Comparison of ENCODE assay signal across 21 cellular contexts in the genomic region with DNA sequence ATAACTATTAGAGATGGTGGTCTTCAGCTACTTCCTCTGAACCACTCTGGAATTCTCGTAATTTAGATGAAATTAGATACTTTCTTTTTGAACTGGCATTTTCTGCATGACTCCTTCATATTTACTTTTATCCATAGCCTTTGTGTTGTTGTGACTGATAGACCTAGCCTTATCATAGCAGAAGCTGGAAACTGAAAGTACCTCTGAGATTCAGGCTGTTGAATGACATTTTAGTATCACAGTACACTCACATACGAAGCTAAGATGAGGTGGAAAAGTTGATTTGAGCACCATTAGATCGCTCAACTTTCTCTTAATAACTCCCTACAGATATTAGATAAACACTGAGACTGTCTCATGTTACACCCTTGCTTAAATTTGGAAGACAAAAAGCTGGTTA.
DNase-seq lines count a peak whose midpoint lies in the region; ATAC-seq, FAIRE-seq and TF ChIP-seq lines count a peak whose summit lies in the region.
"Had no signal": no experiment of that assay in that cellular context is flagged by ENCODE, and none has a peak within 500 bp of the region (broad histone marks: within the 10 kb centered on the region; RNA-seq: fewer than 3 reads in every experiment).

No MANE protein-coding gene starts in this region.

- peaks cover 37% of the 10 kb centered on the region for H3K9me3 Mint-ChIP-seq in nephron progenitor cell

- no peaks in the 10 kb centered on the region for H3F3A ChIP-seq in GM23248 (ENCODE audit: insufficient read depth)

- ATAC-seq in GM18502 (IDR thresholded peaks at IDR 0.05; ENCODE audit: poor library complexity, unreplicated experiment) (peak; percentile 53), GM19395 (IDR thresholded peaks at IDR 0.05; ENCODE audit: unreplicated experiment) (peak; percentile 76), HG02798 (IDR thresholded peaks at IDR 0.05; ENCODE audit: poor library complexity, unreplicated experiment) (peak; percentile 73), GM21723 (IDR thresholded peaks at IDR 0.05; ENCODE audit: unreplicated experiment) (no peak)
- ATAC-seq: K562 had no signal

- H3K4me3 ChIP-seq in GM23248: no peak overlapping the region
- H3K4me3 ChIP-seq: K562, SJCRH30 had no signal

- H2AFZ ChIP-seq in GM23248: no peak overlapping the region
- H2AFZ ChIP-seq: parathyroid adenoma had no signal

- peaks cover 22% of the 10 kb centered on the region for H3K36me3 Mint-ChIP-seq in nephron progenitor cell (ENCODE audit: low read depth)
- H3K36me3 Mint-ChIP-seq: CD14-positive monocyte had no signal

- no peaks in the 10 kb centered on the region for H3K9me2 ChIP-seq in GM23248 (ENCODE audit: insufficient read depth)

- H3K9me3 ChIP-seq in GM23248 (ENCODE audit: low read depth): no peaks in the 10 kb centered on the region
- H3K9me3 ChIP-seq: SJCRH30 had no signal

- no peaks in the 10 kb centered on the region for H3K4me1 ChIP-seq in GM23248 (ENCODE audit: insufficient read depth)
- H3K4me1 ChIP-seq: parathyroid adenoma, SJCRH30 had no signal

- in situ Hi-C loops in GM23248 (cut with MboI): no loop called here

- no peaks in the 10 kb centered on the region for H4K20me1 ChIP-seq in GM23248 (ENCODE audit: insufficient read depth)

- H3K4me3 Mint-ChIP-seq in nephron progenitor cell: no peak overlapping the region
- H3K4me3 Mint-ChIP-seq: CD14-positive monocyte; T-helper 2 cell treated with Interferon-gamma antibody and Interleukin-4, amounts not matched to agents 5 μg/mL and 100 μg/mL, for 36 hours had no signal

- H3K27me3 ChIP-seq in GM23248 (replicated peaks; ENCODE audit: insufficient read depth): no peaks in the 10 kb centered on the region
- H3K27me3 ChIP-seq: SJCRH30 had no signal

- H3K9ac ChIP-seq in GM23248: no peak overlapping the region
- H3K9ac ChIP-seq: parathyroid adenoma had no signal

- no peak for FAIRE-seq in HTR-8/SVneo (lab: Jason Lieb, UNC)
- FAIRE-seq: H54, K562, kidney had no signal

- no peak for TF ChIP-seq CTCF in nephron progenitor cell (IDR thresholded peaks at IDR 0.05)

- H3K4me2 ChIP-seq in GM23248 (ENCODE audit: unreplicated experiment): no peak overlapping the region

- WGBS in GM23248 (ENCODE audit: low coverage in 1 of 2, low lambda C conversion rate in 2 of 2, missing lambda C conversion rate in 2 of 2), 2 experiments: 0 to 7% methylated on average over 3 of the region's 3 CpGs

- no peaks in the 10 kb centered on the region for H3K27me3 Mint-ChIP-seq in nephron progenitor cell (ENCODE audit: low read depth, poor library complexity)

- no peaks in the 10 kb centered on the region for H3K79me2 ChIP-seq in GM23248 (ENCODE audit: insufficient read depth)
- H3K79me2 ChIP-seq: parathyroid adenoma had no signal

- H3K27ac Mint-ChIP-seq in nephron progenitor cell: no peak overlapping the region
- H3K27ac Mint-ChIP-seq: CD14-positive monocyte; T-helper 2 cell treated with Interferon-gamma antibody and Interleukin-4, amounts not matched to agents 5 μg/mL and 100 μg/mL, for 36 hours had no signal

- no peak overlapping the region for H3K27ac ChIP-seq in GM23248
- H3K27ac ChIP-seq: parathyroid adenoma, SJCRH30 had no signal

- no peaks in the 10 kb centered on the region for H3K36me3 ChIP-seq in GM23248 (ENCODE audit: low read depth)
- H3K36me3 ChIP-seq: SJCRH30 had no signal

- DNase-seq in HTR-8/SVneo (ENCODE audit: insufficient read length, low spot score) (peak; percentile 1), GM23248 (no peak), GM19238 (ENCODE audit: insufficient read length, low spot score) (no peak), nephron progenitor cell (no peak)
- DNase-seq: DMS 273 treated with DMSO at 0.1 percent for 48 hours, foreskin melanocyte, GDM1, kidney, MV-4-11, NCI-H2029 treated with DMSO at 0.1 percent for 48 hours, NCI-H524 treated with DMSO at 0.1 percent for 48 hours had no signal

- H3K4me1 Mint-ChIP-seq in nephron progenitor cell: no peaks in the 10 kb centered on the region
- H3K4me1 Mint-ChIP-seq: CD14-positive monocyte had no signal
